ENCODE assay signal across 23 cellular contexts in the genomic region with DNA sequence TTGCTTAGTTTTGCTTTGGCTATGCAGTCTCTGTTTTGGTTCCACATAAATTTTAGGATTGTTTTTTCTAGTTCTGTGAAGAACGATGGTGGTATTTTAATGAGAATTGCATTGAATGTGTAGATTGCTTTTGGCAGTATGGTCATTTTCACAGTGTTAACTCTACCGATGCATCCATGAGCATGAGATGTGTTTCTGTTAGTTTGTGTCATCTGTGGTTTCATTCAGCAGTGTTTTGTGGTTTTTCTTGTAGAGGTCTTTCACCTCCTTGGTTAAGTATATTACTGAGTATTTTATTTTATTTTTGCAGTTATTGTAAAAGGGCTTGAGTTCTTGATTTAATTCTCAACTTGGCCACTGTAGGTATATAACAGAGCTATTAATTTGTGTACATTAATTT.
DNase-seq lines count a peak whose midpoint lies in the region; ATAC-seq, FAIRE-seq and TF ChIP-seq lines count a peak whose summit lies in the region.
"Had no signal": no experiment of that assay in that cellular context is flagged by ENCODE, and none has a peak within 500 bp of the region (broad histone marks: within the 10 kb centered on the region; RNA-seq: fewer than 3 reads in every experiment).

No MANE protein-coding gene starts in this region.

- no peak overlapping the region for H3K27ac ChIP-seq in astrocyte (ENCODE audit: low read depth, low read length)
- H3K27ac ChIP-seq in sigmoid colon = no peak overlapping the region
- H3K27ac ChIP-seq: PC-9, SJSA1 had no signal

- H3K27me3 ChIP-seq in astrocyte (ENCODE audit: insufficient read depth, low read length) (no peaks in the 10 kb centered on the region), sigmoid colon (no peaks in the 10 kb centered on the region)
- H3K27me3 ChIP-seq: BE2C had no signal

- H3K9me3 Mint-ChIP-seq in activated naive CD8-positive, alpha-beta T cell treated with anti-CD3 and anti-CD28 coated beads, Interleukin-2, amount 10 ng/mL, durations not matched to agents 7 days and 5 days = no peaks in the 10 kb centered on the region
- no peaks in the 10 kb centered on the region for H3K9me3 Mint-ChIP-seq in activated naive CD8-positive, alpha-beta T cell treated with anti-CD3 and anti-CD28 coated beads, Interleukin-2, amount 50 U/mL, for 24 hours
- H3K9me3 Mint-ChIP-seq in astrocyte (ENCODE audit: unreplicated experiment) = no peaks in the 10 kb centered on the region

- no peak overlapping the region for H3K4me2 ChIP-seq in astrocyte (ENCODE audit: low read length)
- H3K4me2 ChIP-seq: PC-9 had no signal

- TF ChIP-seq POLR2A in NB4 (IDR thresholded peaks at IDR 0.05; ENCODE audit: extremely low read depth, insufficient read length) = no peak
- TF ChIP-seq POLR2A in sigmoid colon (IDR thresholded peaks at IDR 0.05) = no peak

- H3K79me2 ChIP-seq in astrocyte (ENCODE audit: insufficient read depth, low read length) = no peaks in the 10 kb centered on the region

- FAIRE-seq in astrocyte (lab: Jason Lieb, UNC) = no peak
- FAIRE-seq: GM19239, H54 had no signal

- ATAC-seq in activated naive CD8-positive, alpha-beta T cell treated with anti-CD3 and anti-CD28 coated beads, Interleukin-2, amount 10 ng/mL, durations not matched to agents 7 days and 5 days (ENCODE audit: low read depth) = no peak
- no peak for ATAC-seq in activated naive CD8-positive, alpha-beta T cell treated with anti-CD3 and anti-CD28 coated beads, Interleukin-2, amount 50 U/mL, for 24 hours
- ATAC-seq in GM18870 (IDR thresholded peaks at IDR 0.05; ENCODE audit: unreplicated experiment) = peak; percentile 78
- ATAC-seq: Right ventricle myocardium inferior had no signal

- H3K4me3 ChIP-seq in NB4 (ENCODE audit: low read depth, low read length) = no peak overlapping the region
- no peak overlapping the region for H3K4me3 ChIP-seq in astrocyte (ENCODE audit: insufficient read depth, low read depth, low read length)
- H3K4me3 ChIP-seq in sigmoid colon = no peak overlapping the region
- H3K4me3 ChIP-seq: PC-9, SJSA1 had no signal

- H3K36me3 ChIP-seq in astrocyte (ENCODE audit: insufficient read depth, low read length) (no peaks in the 10 kb centered on the region), sigmoid colon (no peaks in the 10 kb centered on the region)
- H3K36me3 ChIP-seq: BE2C, SJSA1 had no signal

- H4K20me1 ChIP-seq in astrocyte (ENCODE audit: insufficient read depth, low read length) = no peaks in the 10 kb centered on the region

- DNase-seq in activated naive CD8-positive, alpha-beta T cell treated with anti-CD3 and anti-CD28 coated beads, Interleukin-2, amount 10 ng/mL, durations not matched to agents 7 days and 5 days = no peak
- DNase-seq in activated naive CD8-positive, alpha-beta T cell treated with anti-CD3 and anti-CD28 coated beads, Interleukin-2, amount 50 U/mL, for 24 hours = no peak
- DNase-seq in NB4 (ENCODE audit: low read depth) = peak; percentile 66
- peak; percentile 8 for DNase-seq in astrocyte (ENCODE audit: low read depth)
- DNase-seq in sigmoid colon = no peak
- DNase-seq in hepatic stellate cell (ENCODE audit: low spot score) = no peak
- DNase-seq in putamen (ENCODE audit: low spot score) = no peak
- DNase-seq: 8988T, ACHN, BE2C, KG1, NCI-H1092 treated with DMSO at 0.1 percent for 48 hours, NCI-H1436, NCI-H187, NCI-H2081 treated with DMSO at 0.1 percent for 48 hours, NCI-H524, NCI-H774, PC-9 had no signal

- intact Hi-C loops in sigmoid colon (cut with DNase I) = no loop called here

- H3K27me3 Mint-ChIP-seq in activated naive CD8-positive, alpha-beta T cell treated with anti-CD3 and anti-CD28 coated beads, Interleukin-2, amount 10 ng/mL, durations not matched to agents 7 days and 5 days = peaks cover 25% of the 10 kb centered on the region
- peaks cover 12% of the 10 kb centered on the region for H3K27me3 Mint-ChIP-seq in activated naive CD8-positive, alpha-beta T cell treated with anti-CD3 and anti-CD28 coated beads, Interleukin-2, amount 50 U/mL, for 24 hours
- H3K27me3 Mint-ChIP-seq in astrocyte (ENCODE audit: low read depth, unreplicated experiment) = no peaks in the 10 kb centered on the region

- no peaks in the 10 kb centered on the region for H3K9me3 ChIP-seq in astrocyte (ENCODE audit: insufficient read depth, low read depth, low read length)
- no peaks in the 10 kb centered on the region for H3K9me3 ChIP-seq in sigmoid colon
- H3K9me3 ChIP-seq: BE2C, SJSA1 had no signal

- no peak overlapping the region for H3K9ac ChIP-seq in astrocyte (ENCODE audit: low read length)

- no peaks in the 10 kb centered on the region for H3K4me1 ChIP-seq in astrocyte (ENCODE audit: insufficient read depth, low read length)
- H3K4me1 ChIP-seq in sigmoid colon = no peaks in the 10 kb centered on the region
- H3K4me1 ChIP-seq: BE2C, SJSA1 had no signal

- WGBS in sigmoid colon, 2 donors = 67 to 84% methylated on average over 2 of the region's 2 CpGs

- POLR2A ChIA-PET in activated naive CD8-positive, alpha-beta T cell treated with anti-CD3 and anti-CD28 coated beads, Interleukin-2, amount 10 ng/mL, durations not matched to agents 7 days and 5 days (lab: Charles Lee) = no interaction called here

- H3K4me3 Mint-ChIP-seq in activated naive CD8-positive, alpha-beta T cell treated with anti-CD3 and anti-CD28 coated beads, Interleukin-2, amount 10 ng/mL, durations not matched to agents 7 days and 5 days = peak overlapping the region; percentile 37
- H3K4me3 Mint-ChIP-seq in activated naive CD8-positive, alpha-beta T cell treated with anti-CD3 and anti-CD28 coated beads, Interleukin-2, amount 50 U/mL, for 24 hours = no peak overlapping the region
- no peak overlapping the region for H3K4me3 Mint-ChIP-seq in astrocyte (ENCODE audit: unreplicated experiment)

- no peak for TF ChIP-seq CTCF in NB4 (IDR thresholded peaks at IDR 0.05; ENCODE audit: low read depth, low read length)
- TF ChIP-seq CTCF in astrocyte (IDR thresholded peaks at IDR 0.05; ENCODE audit: insufficient read depth, low read depth, low read length) = no peak
- no peak for TF ChIP-seq CTCF in sigmoid colon (IDR thresholded peaks at IDR 0.05)

- no peaks in the 10 kb centered on the region for H3K36me3 Mint-ChIP-seq in activated naive CD8-positive, alpha-beta T cell treated with anti-CD3 and anti-CD28 coated beads, Interleukin-2, amount 10 ng/mL, durations not matched to agents 7 days and 5 days
- no peaks in the 10 kb centered on the region for H3K36me3 Mint-ChIP-seq in activated naive CD8-positive, alpha-beta T cell treated with anti-CD3 and anti-CD28 coated beads, Interleukin-2, amount 50 U/mL, for 24 hours (ENCODE audit: low read depth)
- H3K36me3 Mint-ChIP-seq in astrocyte (ENCODE audit: low read depth, unreplicated experiment) = no peaks in the 10 kb centered on the region

- H3K27ac Mint-ChIP-seq in activated naive CD8-positive, alpha-beta T cell treated with anti-CD3 and anti-CD28 coated beads, Interleukin-2, amount 10 ng/mL, durations not matched to agents 7 days and 5 days = no peak overlapping the region
- no peak overlapping the region for H3K27ac Mint-ChIP-seq in activated naive CD8-positive, alpha-beta T cell treated with anti-CD3 and anti-CD28 coated beads, Interleukin-2, amount 50 U/mL, for 24 hours
- no peak overlapping the region for H3K27ac Mint-ChIP-seq in astrocyte (ENCODE audit: unreplicated experiment)

- peaks cover 5% of the 10 kb centered on the region for H3K4me1 Mint-ChIP-seq in activated naive CD8-positive, alpha-beta T cell treated with anti-CD3 and anti-CD28 coated beads, Interleukin-2, amount 10 ng/mL, durations not matched to agents 7 days and 5 days
- H3K4me1 Mint-ChIP-seq in activated naive CD8-positive, alpha-beta T cell treated with anti-CD3 and anti-CD28 coated beads, Interleukin-2, amount 50 U/mL, for 24 hours = no peaks in the 10 kb centered on the region
- no peaks in the 10 kb centered on the region for H3K4me1 Mint-ChIP-seq in astrocyte (ENCODE audit: low read depth, unreplicated experiment)

- H2AFZ ChIP-seq in astrocyte (ENCODE audit: low read depth, low read length) = no peak overlapping the region
- H2AFZ ChIP-seq: PC-9 had no signal

- no peak for TF ChIP-seq EP300 in sigmoid colon (IDR thresholded peaks at IDR 0.05)

Comparison
In these comparisons a context has a peak if more than half of its experiments do, and no peak if none do; other contexts are left out.
1. DNase-seq: peak in NB4 (single experiment) and astrocyte (single experiment); none in activated naive CD8-positive, alpha-beta T cell treated with anti-CD3 and anti-CD28 coated beads, Interleukin-2, amount 10 ng/mL, durations not matched to agents 7 days and 5 days (single experiment), activated naive CD8-positive, alpha-beta T cell treated with anti-CD3 and anti-CD28 coated beads, Interleukin-2, amount 50 U/mL, for 24 hours (single experiment), sigmoid colon (single experiment), hepatic stellate cell (single experiment) and putamen (single experiment).